Comparison of ENCODE assay signal across 10 cellular contexts in genomic region chr4:144645102-144645469, GRCh38. TPM values are rescaled to one million over a fixed set of nuclear protein-coding genes. Genes with fewer than 3 reads are reported as not detected.
DNase-seq lines count a peak whose midpoint lies in the region; FAIRE-seq and TF ChIP-seq lines count a peak whose summit lies in the region.
"Had no signal": no experiment of that assay in that cellular context is flagged by ENCODE, and none has a peak within 500 bp of the region (broad histone marks: within the 10 kb centered on the region; RNA-seq: fewer than 3 reads in every experiment).

No MANE protein-coding gene starts in this region.

- no peaks in the 10 kb centered on the region for H3K9me3 ChIP-seq in thymus (ENCODE audit: control insufficient read depth)

- peaks cover 3% of the 10 kb centered on the region for H3K36me3 ChIP-seq in thymus (ENCODE audit: control insufficient read depth, insufficient read depth)

- peak overlapping the region; percentile 54 for H3K4me3 Mint-ChIP-seq in T-helper 2 cell treated with Interferon-gamma antibody and Interleukin-4, amounts not matched to agents 5 μg/mL and 100 μg/mL, for 36 hours
- H3K4me3 Mint-ChIP-seq: memory B cell; stimulated activated effector memory CD8-positive, alpha-beta T cell treated with anti-CD3 and anti-CD28 coated beads, Interleukin-12 subunit alpha, Interleukin-12 subunit beta, amount 100 ng/mL, for 72 hours had no signal

- peaks cover 17% of the 10 kb centered on the region for H3K4me1 ChIP-seq in thymus (ENCODE audit: control insufficient read depth, insufficient read depth, low read length)

- no peak for FAIRE-seq in GM12891 (lab: Jason Lieb, UNC)

- no peak overlapping the region for H3K27ac Mint-ChIP-seq in T-helper 2 cell treated with Interferon-gamma antibody and Interleukin-4, amounts not matched to agents 5 μg/mL and 100 μg/mL, for 36 hours
- H3K27ac Mint-ChIP-seq: memory B cell; stimulated activated effector memory CD8-positive, alpha-beta T cell treated with anti-CD3 and anti-CD28 coated beads, Interleukin-12 subunit alpha, Interleukin-12 subunit beta, amount 100 ng/mL, for 72 hours had no signal

- no peaks in the 10 kb centered on the region for H3K36me3 Mint-ChIP-seq in T-helper 2 cell treated with Interferon-gamma antibody and Interleukin-4, amounts not matched to agents 5 μg/mL and 100 μg/mL, for 36 hours (ENCODE audit: low read depth)
- H3K36me3 Mint-ChIP-seq: memory B cell; stimulated activated effector memory CD8-positive, alpha-beta T cell treated with anti-CD3 and anti-CD28 coated beads, Interleukin-12 subunit alpha, Interleukin-12 subunit beta, amount 100 ng/mL, for 72 hours had no signal

- no peaks in the 10 kb centered on the region for H3K9me3 Mint-ChIP-seq in T-helper 2 cell treated with Interferon-gamma antibody and Interleukin-4, amounts not matched to agents 5 μg/mL and 100 μg/mL, for 36 hours

- no peak overlapping the region for H3K27ac ChIP-seq in thymus (ENCODE audit: low read depth)

- 71% methylated on average over 22 of the region's 22 CpGs for WGBS in thymus

- H3K27me3 Mint-ChIP-seq in T-helper 2 cell treated with Interferon-gamma antibody and Interleukin-4, amounts not matched to agents 5 μg/mL and 100 μg/mL, for 36 hours (ENCODE audit: low read depth) = peaks cover 53% of the 10 kb centered on the region

- TF ChIP-seq CTCF in cardiac fibroblast (IDR thresholded peaks at IDR 0.05; ENCODE audit: low read depth, low read length) = no peak

- H3K4me1 Mint-ChIP-seq in T-helper 2 cell treated with Interferon-gamma antibody and Interleukin-4, amounts not matched to agents 5 μg/mL and 100 μg/mL, for 36 hours (ENCODE audit: low read depth) = peaks cover 17% of the 10 kb centered on the region

- H3K27me3 ChIP-seq in thymus (ENCODE audit: control insufficient read depth, insufficient read depth) = no peaks in the 10 kb centered on the region

- H3K4me3 ChIP-seq in cardiac fibroblast (replicated peaks in 1 of 2; ENCODE audit: low read depth in 2 of 2, low read length in 2 of 2) = peak overlapping the region; percentile 73 to 74
- H3K4me3 ChIP-seq in thymus (ENCODE audit: low read length) = peak overlapping the region; percentile 81

- TF ChIP-seq POLR2A in GM12891 (IDR thresholded peaks at IDR 0.05; ENCODE audit: low read depth, low read length) = no peak

- no peak for DNase-seq in T-helper 2 cell treated with Interferon-gamma antibody and Interleukin-4, amounts not matched to agents 5 μg/mL and 100 μg/mL, for 36 hours (ENCODE audit: low spot score)
- DNase-seq in T-helper 2 cell (no peak), cardiac fibroblast (ENCODE audit: low read depth in 2 of 2) (peak; percentile 31 to 54), lung microvascular endothelial cell (ENCODE audit: low read depth in 2 of 2) (peak; percentile 43 to 64), NCI-H1105 treated with DMSO at 0.1 percent for 48 hours (lab: John Stamatoyannopoulos, UW) (no peak), GM12891 (ENCODE audit: insufficient read length, low spot score) (no peak)
- no peak for DNase-seq in effector CD4-positive, alpha-beta T cell

TF ChIP-seq in GM12891, 5 proteins besides CTCF, POLR2A, EP300 and RAD21:
- TF ChIP-seq POLR2AphosphoS5 (IDR thresholded peaks at IDR 0.05; ENCODE audit: low read depth, low read length) (no peak), SPI1 (IDR thresholded peaks at IDR 0.05; ENCODE audit: low read depth, low read length) (no peak), POU2F2 (IDR thresholded peaks at IDR 0.05; ENCODE audit: low read depth, low read length) (no peak), PAX5 (IDR thresholded peaks at IDR 0.05; ENCODE audit: insufficient read depth, low read length, severe bottlenecking) (no peak), TAF1 (IDR thresholded peaks at IDR 0.05; ENCODE audit: low read depth, low read length) (no peak)

RNA-seq across cellular contexts. Expression of gene HHIP, which starts 0.9 kb away (rescaled TPM):
- 59.1 and 154 TPM in 2 replicates for total RNA-seq in lung microvascular endothelial cell
- polyA plus RNA-seq in thymus = 2.9 TPM
- 0.03 TPM for polyA plus RNA-seq in GM12891 (2012; ENCODE audit: low read depth, missing spikeins)

Comparison
In these comparisons a context has a peak if more than half of its experiments do, and no peak if none do; other contexts are left out.
1. DNase-seq: peak in cardiac fibroblast (2 of 2) and lung microvascular endothelial cell (2 of 2); none in T-helper 2 cell treated with Interferon-gamma antibody and Interleukin-4, amounts not matched to agents 5 μg/mL and 100 μg/mL, for 36 hours (single experiment), T-helper 2 cell (0 of 5), NCI-H1105 treated with DMSO at 0.1 percent for 48 hours (single experiment), effector CD4-positive, alpha-beta T cell (single experiment) and GM12891 (single experiment).